8 cellular contexts compared by ENCODE assay signal in genomic region chr1:21290546-21290944, GRCh38. TPM values are rescaled to one million over a fixed set of nuclear protein-coding genes. Genes with fewer than 3 reads are reported as not detected.
DNase-seq lines count a peak whose midpoint lies in the region; ATAC-seq, FAIRE-seq and TF ChIP-seq lines count a peak whose summit lies in the region.

No MANE protein-coding gene starts in this region.

- no peaks in the 10 kb centered on the region for H3K27me3 ChIP-seq in OCI-LY3 (ENCODE audit: low read depth, low read length)
- H3K27me3 ChIP-seq in ectodermal cell (ENCODE audit: control insufficient read depth, insufficient read depth, low read length, poor library complexity, severe bottlenecking) = peaks cover 24% of the 10 kb centered on the region
- no peaks in the 10 kb centered on the region for H3K27me3 ChIP-seq in osteoblast (ENCODE audit: insufficient read depth, low read length)

- ATAC-seq in HG03565 (IDR thresholded peaks at IDR 0.05; ENCODE audit: unreplicated experiment) = no peak

- 9 to 11% methylated on average over 9 of the region's 9 CpGs for WGBS in ectodermal cell, 2 experiments

- peak overlapping the region; percentile 90 for H3K4me3 ChIP-seq in OCI-LY3 (ENCODE audit: low read length)
- H3K4me3 ChIP-seq in ectodermal cell (ENCODE audit: insufficient read depth, low read depth, low read length) = peak overlapping the region; percentile 52
- peak overlapping the region; percentile 82 for H3K4me3 ChIP-seq in osteoblast (ENCODE audit: insufficient read depth, low read length)

- H3K79me2 ChIP-seq in OCI-LY3 (ENCODE audit: low read length) (peaks cover 63% of the 10 kb centered on the region), osteoblast (ENCODE audit: insufficient read depth, low read length) (peaks cover 6% of the 10 kb centered on the region)

- H3K36me3 ChIP-seq in OCI-LY3 (replicated peaks; ENCODE audit: low read depth, low read length) (peaks cover 21% of the 10 kb centered on the region), ectodermal cell (ENCODE audit: control insufficient read depth, insufficient read depth, low read length) (no peaks in the 10 kb centered on the region), osteoblast (ENCODE audit: insufficient read depth, low read length) (no peaks in the 10 kb centered on the region)

- H3K9ac ChIP-seq in OCI-LY3 (ENCODE audit: low read length) = peak overlapping the region; percentile 96

- H3K27ac ChIP-seq in OCI-LY3 (ENCODE audit: low read length) = peak overlapping the region; percentile 100
- no peak overlapping the region for H3K27ac ChIP-seq in ectodermal cell (ENCODE audit: insufficient read depth, low read depth, low read length, poor library complexity, severe bottlenecking)
- no peak overlapping the region for H3K27ac ChIP-seq in osteoblast (ENCODE audit: low read depth, low read length)

- TF ChIP-seq CTCF in OCI-LY3 (IDR thresholded peaks at IDR 0.05; ENCODE audit: low read depth, low read length) = no peak
- TF ChIP-seq CTCF in osteoblast (IDR thresholded peaks at IDR 0.05; ENCODE audit: extremely low read depth, low read depth, low read length) = no peak
- no peak for TF ChIP-seq CTCF in D721Med (IDR thresholded peaks at IDR 0.05; ENCODE audit: insufficient read depth, missing control alignments)

- FAIRE-seq in GM12892 (lab: Jason Lieb, UNC) = peak; percentile 83
- FAIRE-seq in D721Med (lab: Jason Lieb, UNC) = no peak

- H4K20me1 ChIP-seq in OCI-LY3 (ENCODE audit: insufficient read depth, low read length) = no peaks in the 10 kb centered on the region
- no peaks in the 10 kb centered on the region for H4K20me1 ChIP-seq in osteoblast (ENCODE audit: insufficient read depth, low read length)

- H3K9me3 ChIP-seq in OCI-LY3 (ENCODE audit: insufficient read depth, low read length) = no peaks in the 10 kb centered on the region
- H3K9me3 ChIP-seq in ectodermal cell (ENCODE audit: control insufficient read depth, low read length) = no peaks in the 10 kb centered on the region
- H3K9me3 ChIP-seq in osteoblast (ENCODE audit: low read depth, low read length) = no peaks in the 10 kb centered on the region

- H2AFZ ChIP-seq in OCI-LY3 (ENCODE audit: low read depth, low read length) = no peak overlapping the region
- H2AFZ ChIP-seq in osteoblast (ENCODE audit: low read length) = peak overlapping the region; percentile 63

- peaks cover 68% of the 10 kb centered on the region for H3K4me1 ChIP-seq in OCI-LY3 (ENCODE audit: low read length)
- H3K4me1 ChIP-seq in ectodermal cell (ENCODE audit: control insufficient read depth, insufficient read depth, low read length) = peaks cover 17% of the 10 kb centered on the region
- peaks cover 19% of the 10 kb centered on the region for H3K4me1 ChIP-seq in osteoblast (ENCODE audit: insufficient read depth, low read length)

- H3K4me2 ChIP-seq in OCI-LY3 (ENCODE audit: low read length) (peak overlapping the region; percentile 99), osteoblast (ENCODE audit: insufficient read depth, low read length) (peak overlapping the region; percentile 85)

- DNase-seq in GM12892 (ENCODE audit: insufficient read length) (peak; percentile 57), osteoblast (ENCODE audit: insufficient read length, low spot score, missing footprints) (no peak), D721Med (ENCODE audit: insufficient read length, low spot score) (no peak), NCI-H510A treated with DMSO at 0.1 percent for 48 hours (lab: John Stamatoyannopoulos, UW) (no peak)
- no peak for DNase-seq in effector CD8-positive, alpha-beta T cell (lab: John Stamatoyannopoulos, UW)

- no peak for TF ChIP-seq POLR2A in GM12892 (IDR thresholded peaks at IDR 0.05; ENCODE audit: low read depth, low read length)

RNA-seq across cellular contexts. Expression of gene ECE1, which starts 0.3 kb away (rescaled TPM):
- polyA plus RNA-seq in GM12892 (2012; ENCODE audit: missing spikeins) = 16.7 TPM
- 43.3 TPM for polyA plus RNA-seq in ectodermal cell (2013, experiment 1 of 4)
- 41.6 TPM for polyA plus RNA-seq in ectodermal cell (2013, experiment 2 of 4)
- polyA plus RNA-seq in ectodermal cell (2013, experiment 3 of 4) = 35.4 TPM
- polyA plus RNA-seq in ectodermal cell (2013, experiment 4 of 4) = 36.9 TPM
- total RNA-seq in osteoblast = 32.6 and 34.8 TPM in 2 replicates
